1 cellular context compared by ENCODE assay signal in genomic region chr6:42890311-42891198, GRCh38.
TF ChIP-seq lines count a peak whose summit lies in the region.

No MANE protein-coding gene starts in this region.

TF ChIP-seq in SK-N-SH treated with all-trans-retinoic acid at 6 μM for 48 hours, 23 proteins besides CTCF, POLR2A, EP300 and RAD21 (continued from another document):
- TF ChIP-seq TSHZ2 (CRISPR knock-in tag; IDR thresholded peaks at IDR 0.05) = no peak; the same call in 1 of the 2 replicates
- no peak for TF ChIP-seq ZNF8 (CRISPR knock-in tag; IDR thresholded peaks at IDR 0.05)
- TF ChIP-seq PPARA (CRISPR knock-in tag; IDR thresholded peaks at IDR 0.05; ENCODE audit: borderline replicate concordance) = no peak
- TF ChIP-seq ISL1 (CRISPR knock-in tag; IDR thresholded peaks at IDR 0.05) = no peak
- no peak for TF ChIP-seq ZC3H10 (CRISPR knock-in tag; IDR thresholded peaks at IDR 0.05)
- 0 out of 2 replicates have a peak, but pooled peaks have one; percentile 19 for TF ChIP-seq POU6F1 (CRISPR knock-in tag; IDR thresholded peaks at IDR 0.05; ENCODE audit: borderline replicate concordance, low read depth)
- TF ChIP-seq ZNF70 (CRISPR knock-in tag; IDR thresholded peaks at IDR 0.05) = no peak
- TF ChIP-seq SNAI2 (CRISPR knock-in tag; IDR thresholded peaks at IDR 0.05) = no peak
- TF ChIP-seq ARNTL (CRISPR knock-in tag; IDR thresholded peaks at IDR 0.05; ENCODE audit: borderline replicate concordance, low read depth) = no peak
- TF ChIP-seq BACH2 (CRISPR knock-in tag; IDR thresholded peaks at IDR 0.05; ENCODE audit: borderline replicate concordance) = no peak
